23 cellular contexts compared by ENCODE assay signal in genomic region chr9:95763983-95764382, GRCh38.
"Had no signal": no experiment of that assay in that cellular context is flagged by ENCODE, and none has a peak within 500 bp of the region (broad histone marks: within the 10 kb centered on the region; RNA-seq: fewer than 3 reads in every experiment).

No MANE protein-coding gene starts in this region.

- H3K27me3 ChIP-seq: breast epithelium had no signal

- H3K9me3 Mint-ChIP-seq: activated B cell treated with CpG ODN at 0.5 μM for 24 hours; activated CD4-positive, alpha-beta T cell treated with anti-CD3 and anti-CD28 coated beads, Interleukin-2, amount 10 ng/mL, durations not matched to agents 7 days and 5 days; activated T-helper 2 cell treated with anti-CD3 and anti-CD28 coated beads, Interferon-gamma antibody, Interleukin-2, Interleukin-4, amounts not matched to agents 10 μg/mL and 5 μg/mL and 100 μg/mL, durations not matched to agents 14 hours and 24 hours and 36 hours; T-helper 1 cell treated with Interleukin-12 subunit alpha and Interleukin-12 subunit beta and Interleukin-4 antibody, amounts not matched to agents 30 μg/mL and 1 μg/mL, for 36 hours had no signal

- H3K27ac Mint-ChIP-seq: activated B cell treated with CpG ODN at 0.5 μM for 24 hours; activated CD4-positive, alpha-beta T cell treated with anti-CD3 and anti-CD28 coated beads, Interleukin-2, amount 10 ng/mL, durations not matched to agents 7 days and 5 days; activated CD8-positive, alpha-beta T cell treated with anti-CD3 and anti-CD28 coated beads for 36 hours; activated T-cell treated with anti-CD3 and anti-CD28 coated beads, Interleukin-2, amount 50 U/mL, for 72 hours; activated T-helper 2 cell treated with anti-CD3 and anti-CD28 coated beads, Interferon-gamma antibody, Interleukin-2, Interleukin-4, amounts not matched to agents 10 μg/mL and 5 μg/mL and 100 μg/mL, durations not matched to agents 14 hours and 24 hours and 36 hours; T-helper 1 cell treated with Interleukin-12 subunit alpha and Interleukin-12 subunit beta and Interleukin-4 antibody, amounts not matched to agents 30 μg/mL and 1 μg/mL, for 36 hours had no signal

- H3K4me1 Mint-ChIP-seq: activated B cell treated with CpG ODN at 0.5 μM for 24 hours had no signal

- H3K9me3 ChIP-seq: breast epithelium had no signal

- H3K4me1 ChIP-seq: breast epithelium had no signal

- H3K36me3 ChIP-seq: breast epithelium had no signal

- ATAC-seq: activated CD8-positive, alpha-beta T cell treated with anti-CD3 and anti-CD28 coated beads for 36 hours; activated T-cell treated with anti-CD3 and anti-CD28 coated beads, Interleukin-2, amount 50 U/mL, for 72 hours; Panc1 had no signal

- DNase-seq: activated B cell treated with CpG ODN at 0.5 μM for 24 hours; activated CD4-positive, alpha-beta T cell treated with anti-CD3 and anti-CD28 coated beads, Interleukin-2, amount 10 ng/mL, durations not matched to agents 7 days and 5 days; activated CD8-positive, alpha-beta memory T cell treated with anti-CD3 and anti-CD28 coated beads, Interleukin-2, amount 50 U/mL, for 4 hours; activated CD8-positive, alpha-beta T cell treated with anti-CD3 and anti-CD28 coated beads for 36 hours; activated gamma-delta T cell treated with Interleukin-2 at 50 U/mL for 16 hours; activated naive CD4-positive, alpha-beta T cell treated with anti-CD3 and anti-CD28 coated beads, Interleukin-2, amount 50 U/mL, for 16 hours; activated T-cell treated with anti-CD3 and anti-CD28 coated beads, Interleukin-2, amount 50 U/mL, for 72 hours; aorta; caudate nucleus; KG1; NCI-H1048; NCI-H146; NCI-H187 treated with DMSO at 0.1 percent for 48 hours; NCI-H2081 treated with DMSO at 0.1 percent for 48 hours; NCI-H446; NCI-H524 treated with DMSO at 0.1 percent for 48 hours; NCI-H82; Right ventricle myocardium superior; RPMI8226 had no signal

- H3K4me3 Mint-ChIP-seq: activated B cell treated with CpG ODN at 0.5 μM for 24 hours; activated CD4-positive, alpha-beta T cell treated with anti-CD3 and anti-CD28 coated beads, Interleukin-2, amount 10 ng/mL, durations not matched to agents 7 days and 5 days; activated CD8-positive, alpha-beta T cell treated with anti-CD3 and anti-CD28 coated beads for 36 hours; activated T-cell treated with anti-CD3 and anti-CD28 coated beads, Interleukin-2, amount 50 U/mL, for 72 hours; T-helper 1 cell treated with Interleukin-12 subunit alpha and Interleukin-12 subunit beta and Interleukin-4 antibody, amounts not matched to agents 30 μg/mL and 1 μg/mL, for 36 hours had no signal
